ENCODE assay signal across 8 cellular contexts in the genomic region with DNA sequence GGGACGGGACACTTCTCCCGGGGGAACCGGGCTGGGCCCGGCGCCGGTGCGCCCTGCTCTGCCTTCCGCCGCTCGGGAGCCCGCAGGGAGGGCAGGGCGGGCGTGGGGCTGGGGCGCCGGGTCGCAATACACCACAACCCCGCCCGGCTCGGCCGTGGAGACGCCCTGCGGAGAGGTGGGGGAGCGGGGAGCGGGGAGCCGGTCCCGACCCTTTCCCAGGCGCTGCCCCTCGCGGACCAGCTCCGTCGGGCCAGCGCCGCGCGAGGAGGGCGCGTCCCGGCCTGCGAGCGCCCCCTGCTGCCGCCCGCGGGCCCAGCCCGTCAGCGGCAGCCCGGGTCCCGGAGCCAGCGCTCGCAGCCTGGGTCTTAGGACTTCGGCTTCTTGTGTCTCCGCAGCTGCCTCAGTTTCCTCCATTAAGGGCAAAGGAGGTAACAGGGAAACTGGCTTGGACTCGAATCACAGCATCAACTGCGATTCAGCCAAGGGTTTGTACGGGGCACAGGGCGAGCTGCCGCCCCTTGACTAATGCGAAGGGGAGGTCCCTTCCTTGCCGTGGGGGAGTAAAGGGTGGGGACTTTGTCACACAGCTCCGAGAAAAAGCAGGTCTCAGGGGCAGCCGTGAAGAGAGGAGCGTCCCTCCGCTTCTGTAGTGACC. TPM values are rescaled to one million over a fixed set of nuclear protein-coding genes. Genes with fewer than 3 reads are reported as not detected.
A peak's percentile ranks its signal among the peaks of the same experiment; 100 is the strongest.
DNase-seq lines count a peak whose midpoint lies in the region; ATAC-seq and TF ChIP-seq lines count a peak whose summit lies in the region.

No MANE protein-coding gene starts in this region.

- peaks cover 37% of the 10 kb centered on the region for H3K4me1 ChIP-seq in left ventricle myocardium inferior

- H3K9me3 Mint-ChIP-seq in activated naive CD4-positive, alpha-beta T cell treated with anti-CD3 and anti-CD28 coated beads, Interleukin-2, amount 10 ng/mL, durations not matched to agents 7 days and 5 days: no peaks in the 10 kb centered on the region

- no peaks in the 10 kb centered on the region for H3K36me3 ChIP-seq in left ventricle myocardium inferior

- TF ChIP-seq CTCF in left ventricle myocardium inferior (IDR thresholded peaks at IDR 0.05; ENCODE audit: borderline replicate concordance): peak; percentile 95

- H3K4me1 Mint-ChIP-seq in activated naive CD4-positive, alpha-beta T cell treated with anti-CD3 and anti-CD28 coated beads, Interleukin-2, amount 10 ng/mL, durations not matched to agents 7 days and 5 days: peaks cover 15% of the 10 kb centered on the region

- H3K27ac ChIP-seq in left ventricle myocardium inferior (replicated peaks): peak overlapping the region; percentile 84

- peak overlapping the region; percentile 79 for H3K4me3 ChIP-seq in left ventricle myocardium inferior

- ATAC-seq in GM18858 (IDR thresholded peaks at IDR 0.05; ENCODE audit: unreplicated experiment) (peak; percentile 51), HG03108 (IDR thresholded peaks at IDR 0.05; ENCODE audit: unreplicated experiment) (peak; percentile 60)

- H3K9me3 ChIP-seq in left ventricle myocardium inferior (replicated peaks): no peaks in the 10 kb centered on the region

- no peak overlapping the region for H3K27ac Mint-ChIP-seq in activated naive CD4-positive, alpha-beta T cell treated with anti-CD3 and anti-CD28 coated beads, Interleukin-2, amount 10 ng/mL, durations not matched to agents 7 days and 5 days

- H3K36me3 Mint-ChIP-seq in activated naive CD4-positive, alpha-beta T cell treated with anti-CD3 and anti-CD28 coated beads, Interleukin-2, amount 10 ng/mL, durations not matched to agents 7 days and 5 days: no peaks in the 10 kb centered on the region

- peaks cover 88% of the 10 kb centered on the region for H3K27me3 Mint-ChIP-seq in activated naive CD4-positive, alpha-beta T cell treated with anti-CD3 and anti-CD28 coated beads, Interleukin-2, amount 10 ng/mL, durations not matched to agents 7 days and 5 days

- peak; percentile 55 for DNase-seq in Ammon's horn (ENCODE audit: low spot score)
- DNase-seq in RPMI8226: peak; percentile 78
- peak; percentile 65 for DNase-seq in activated naive CD4-positive, alpha-beta T cell treated with anti-CD3 and anti-CD28 coated beads, Interleukin-2, amount 10 ng/mL, durations not matched to agents 7 days and 5 days
- DNase-seq in left ventricle myocardium inferior: peak; percentile 47
- DNase-seq in putamen (ENCODE audit: low spot score): peak; percentile 42
- DNase-seq in DMS114 treated with DMSO at 0.1 percent for 48 hours (lab: John Stamatoyannopoulos, UW; ENCODE audit: unreplicated experiment): no peak

- peak overlapping the region; percentile 63 for H3K4me3 Mint-ChIP-seq in activated naive CD4-positive, alpha-beta T cell treated with anti-CD3 and anti-CD28 coated beads, Interleukin-2, amount 10 ng/mL, durations not matched to agents 7 days and 5 days

- H3K27me3 ChIP-seq in left ventricle myocardium inferior (ENCODE audit: low read depth): peaks cover 56% of the 10 kb centered on the region

- CTCF ChIA-PET in activated naive CD4-positive, alpha-beta T cell treated with anti-CD3 and anti-CD28 coated beads, Interleukin-2, amount 10 ng/mL, durations not matched to agents 7 days and 5 days (lab: Charles Lee): interaction anchor here (0.6 to 3.5 kb wide), 16 partner anchors 10 to 125 kb away, joined by 3 to 29 read pairs (median 4); a partner anchor contains a TSS

- intact Hi-C loops in left ventricle myocardium inferior (cut with micrococcal nuclease): no loop called here

RNA-seq across cellular contexts. Expression of a gene that starts 0.6 kb away (rescaled TPM):
- total RNA-seq in left ventricle myocardium inferior: 2.9 TPM

RNA-seq across cellular contexts. Expression of a gene that starts 21.3 kb away (rescaled TPM):
- total RNA-seq in left ventricle myocardium inferior: not detected

RNA-seq across cellular contexts. Expression of a gene that starts 28.2 kb away (rescaled TPM):
- 0.82 TPM for total RNA-seq in left ventricle myocardium inferior
